12 cellular contexts compared by ENCODE assay signal in genomic region chr1:211928222-211928856, GRCh38.
DNase-seq lines count a peak whose midpoint lies in the region; TF ChIP-seq lines count a peak whose summit lies in the region.
"Had no signal": no experiment of that assay in that cellular context is flagged by ENCODE, and none has a peak within 500 bp of the region (broad histone marks: within the 10 kb centered on the region; RNA-seq: fewer than 3 reads in every experiment).

No MANE protein-coding gene starts in this region.

- DNase-seq in NCI-H1105 (lab: John Stamatoyannopoulos, UW), result peak; percentile 69
- no peak for DNase-seq in NCI-H1105 treated with DMSO at 0.1 percent for 48 hours (lab: John Stamatoyannopoulos, UW)
- DNase-seq in NT2/D1 (ENCODE audit: low read depth, low spot score), result no peak
- peak; percentile 92 to 95 for DNase-seq in erythroblast (lab: John Stamatoyannopoulos, UW)
- DNase-seq in stomach, result peak; percentile 40
- DNase-seq in activated CD4-positive, CD25-positive, alpha-beta regulatory T cell treated with anti-CD3 and anti-CD28 coated beads, Interleukin-2, amount 50 U/mL, for 72 hours, result no peak
- no peak for DNase-seq in NK-92 (lab: John Stamatoyannopoulos, UW; ENCODE audit: unreplicated experiment)
- DNase-seq in activated T-cell treated with anti-CD3 and anti-CD28 coated beads, Interleukin-2, amount 50 U/mL, for 48 hours, result no peak
- DNase-seq: activated gamma-delta T cell, dermis blood vessel endothelial cell, hypothalamus had no signal

- peak overlapping the region; percentile 2 for H3K9ac ChIP-seq in NT2/D1 (ENCODE audit: insufficient read length, low read depth)

- whole genome bisulfite sequencing in stomach, 5 donors, result 33 to 59% (median 45%) methylated on average over 2 of the region's 2 CpGs

- intact Hi-C loops in stomach (cut with DNase I; ENCODE audit: low total_unique reads), result no loop called here

- H3K36me3 ChIP-seq in NT2/D1 (ENCODE audit: insufficient read depth, insufficient read length, low read length), result no peaks in the 10 kb centered on the region
- H3K36me3 ChIP-seq in stomach, result no peaks in the 10 kb centered on the region
- H3K36me3 ChIP-seq: thoracic aorta had no signal

- H3K4me3 ChIP-seq in NT2/D1 (ENCODE audit: insufficient read length, low read depth) (no peak overlapping the region), stomach (no peak overlapping the region)
- H3K4me3 ChIP-seq: thoracic aorta had no signal

- peak overlapping the region in 4 of 5 donors; percentile 28 to 89 (median 64) for H3K27ac ChIP-seq in stomach
- H3K27ac ChIP-seq: thoracic aorta had no signal

- no peaks in the 10 kb centered on the region for H3K27me3 ChIP-seq in NT2/D1 (ENCODE audit: insufficient read depth, insufficient read length)
- H3K27me3 ChIP-seq in stomach, result peaks cover 0 to 15% (median 0%) of the 10 kb centered on the region in 3 donors

- TF ChIP-seq POLR2A in erythroblast (IDR thresholded peaks at IDR 0.05; ENCODE audit: low read length) (no peak), stomach (IDR thresholded peaks at IDR 0.05) (no peak)

- TF ChIP-seq EP300 in stomach (IDR thresholded peaks at IDR 0.05), result no peak

- H3K4me1 ChIP-seq in NT2/D1 (ENCODE audit: insufficient read depth, insufficient read length) (peaks cover 10% of the 10 kb centered on the region), stomach (peaks cover 12 to 21% (median 19%) of the 10 kb centered on the region in 4 donors)

- H3K9me3 ChIP-seq in NT2/D1 (ENCODE audit: insufficient read depth, low read length), result no peaks in the 10 kb centered on the region
- no peaks in the 10 kb centered on the region for H3K9me3 ChIP-seq in stomach
- H3K9me3 ChIP-seq: thoracic aorta had no signal

- no peak for TF ChIP-seq CTCF in stomach (IDR thresholded peaks at IDR 0.05)

Comparison
In these comparisons a context has a peak if more than half of its experiments do, and no peak if none do; other contexts are left out.
1. DNase-seq: peak in NCI-H1105 (single experiment), erythroblast (2 of 2) and stomach (single experiment); none in NCI-H1105 treated with DMSO at 0.1 percent for 48 hours (single experiment), NT2/D1 (single experiment), activated CD4-positive, CD25-positive, alpha-beta regulatory T cell treated with anti-CD3 and anti-CD28 coated beads, Interleukin-2, amount 50 U/mL, for 72 hours (single experiment), NK-92 (single experiment) and activated T-cell treated with anti-CD3 and anti-CD28 coated beads, Interleukin-2, amount 50 U/mL, for 48 hours (0 of 2).